1 cellular context compared by ENCODE assay signal in the genomic region with DNA sequence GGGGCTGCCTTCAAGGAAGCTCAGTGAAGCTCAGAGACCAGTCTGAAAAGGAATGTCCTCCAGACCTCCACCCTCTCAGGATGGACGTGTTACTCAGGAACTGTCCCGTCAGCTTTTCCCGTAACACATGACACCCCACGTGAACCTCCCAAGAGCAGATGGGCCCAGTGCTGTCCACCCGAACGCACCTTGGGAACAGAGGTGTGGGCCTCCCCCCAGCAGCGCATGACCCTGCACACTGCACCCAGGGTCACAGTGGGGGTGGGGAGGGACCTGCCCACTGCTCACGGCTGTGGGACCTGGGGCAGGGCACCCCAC.
TF ChIP-seq lines count a peak whose summit lies in the region.

No MANE protein-coding gene starts in this region.

TF ChIP-seq in HepG2, 621 proteins besides CTCF, POLR2A, EP300 and RAD21 (continued from another document and continues in another):
- TF ChIP-seq RAD51 (IDR thresholded peaks at IDR 0.05; ENCODE audit: borderline replicate concordance) (no peak), ZNF589 (CRISPR knock-in tag; conservative IDR thresholded peaks at IDR 0.05) (0 out of 2 replicates have a peak, but pooled peaks have one; percentile 21), KLF13 (CRISPR knock-in tag; IDR thresholded peaks at IDR 0.05) (0 out of 2 replicates have a peak, but pooled peaks have one; percentile 21), ZBTB4 (CRISPR knock-in tag; IDR thresholded peaks at IDR 0.05; ENCODE audit: borderline replicate concordance) (0 out of 2 replicates have a peak, but pooled peaks have one; percentile 3), RBM22 (optimal IDR thresholded peaks at IDR 0.05; ENCODE audit: low read length) (peak; percentile 91), ZFP37 (CRISPR knock-in tag; IDR thresholded peaks at IDR 0.05; ENCODE audit: borderline replicate concordance) (peak; percentile 17; the same call in 1 of the 2 replicates), TFE3 (CRISPR knock-in tag; IDR thresholded peaks at IDR 0.05) (no peak), ZC3H4 (CRISPR knock-in tag; IDR thresholded peaks at IDR 0.05; ENCODE audit: borderline replicate concordance) (no peak), SP4 (CRISPR knock-in tag; IDR thresholded peaks at IDR 0.05) (peak; percentile 56; the same call in 1 of the 2 replicates), ZNF530 (CRISPR knock-in tag; IDR thresholded peaks at IDR 0.05; ENCODE audit: low read depth) (no peak), CEBPZ (IDR thresholded peaks at IDR 0.05; ENCODE audit: low read length) (no peak), RFXAP (CRISPR knock-in tag; IDR thresholded peaks at IDR 0.05; ENCODE audit: borderline replicate concordance) (no peak), SSRP1 (CRISPR knock-in tag; IDR thresholded peaks at IDR 0.05) (0 out of 2 replicates have a peak, but pooled peaks have one; percentile 90), ZNF326 (CRISPR knock-in tag; IDR thresholded peaks at IDR 0.05; ENCODE audit: borderline replicate concordance) (no peak), MTA3 (CRISPR knock-in tag; IDR thresholded peaks at IDR 0.05) (no peak), NFKB2 (CRISPR knock-in tag; IDR thresholded peaks at IDR 0.05; ENCODE audit: borderline replicate concordance) (0 out of 2 replicates have a peak, but pooled peaks have one; percentile 20), RXRA (CRISPR knock-in tag; IDR thresholded peaks at IDR 0.05) (0 out of 2 replicates have a peak, but pooled peaks have one; percentile 14), PRPF4 (IDR thresholded peaks at IDR 0.05; ENCODE audit: low read depth, low read length, poor library complexity, severe bottlenecking) (peak; percentile 35), NFE2L1 (CRISPR knock-in tag; IDR thresholded peaks at IDR 0.05; ENCODE audit: borderline replicate concordance) (no peak), ZNF558 (CRISPR knock-in tag; IDR thresholded peaks at IDR 0.05; ENCODE audit: borderline replicate concordance) (0 out of 2 replicates have a peak, but pooled peaks have one; percentile 30), HNRNPK (IDR thresholded peaks at IDR 0.05; ENCODE audit: low read depth, low read length, poor library complexity, severe bottlenecking) (no peak), ZNF253 (CRISPR knock-in tag; IDR thresholded peaks at IDR 0.05; ENCODE audit: borderline replicate concordance) (peak; percentile 60; the same call in 1 of the 2 replicates), NR2F1 (CRISPR knock-in tag; IDR thresholded peaks at IDR 0.05) (0 out of 4 replicates have a peak, but pooled peaks of 1 of the 2 experiments have one; percentile 19), ZNF292 (CRISPR knock-in tag; IDR thresholded peaks at IDR 0.05; ENCODE audit: borderline replicate concordance, low read depth) (no peak), ZNF281 (CRISPR knock-in tag; IDR thresholded peaks at IDR 0.05; ENCODE audit: borderline replicate concordance) (peak; percentile 85; the same call in 1 of the 2 replicates), BRD4 (CRISPR knock-in tag; IDR thresholded peaks at IDR 0.05) (peak; percentile 72; the same call in 1 of the 2 replicates), NFYB (CRISPR knock-in tag; IDR thresholded peaks at IDR 0.05) (no peak), ZNF674 (CRISPR knock-in tag; IDR thresholded peaks at IDR 0.05; ENCODE audit: low read depth) (no peak), LCORL (IDR thresholded peaks at IDR 0.05) (no peak), LCORL (CRISPR knock-in tag; IDR thresholded peaks at IDR 0.05) (no peak), TBL1XR1 (IDR thresholded peaks at IDR 0.05; ENCODE audit: borderline replicate concordance, low read length, partially characterized antibody) (no peak), CHCHD3 (CRISPR knock-in tag; IDR thresholded peaks at IDR 0.05) (no peak), IKZF1 (IDR thresholded peaks at IDR 0.05) (no peak), XRCC5 (optimal IDR thresholded peaks at IDR 0.05; ENCODE audit: low read length) (no peak), JUND (CRISPR knock-in tag; IDR thresholded peaks at IDR 0.05) (no peak), ZNF550 (CRISPR knock-in tag; IDR thresholded peaks at IDR 0.05; ENCODE audit: borderline replicate concordance) (0 out of 2 replicates have a peak, but pooled peaks have one; percentile 68), MAFF (IDR thresholded peaks at IDR 0.05; ENCODE audit: low read depth, low read length) (peak; percentile 47; the same call in 1 of the 2 replicates)
- TF ChIP-seq, protein P1, sequence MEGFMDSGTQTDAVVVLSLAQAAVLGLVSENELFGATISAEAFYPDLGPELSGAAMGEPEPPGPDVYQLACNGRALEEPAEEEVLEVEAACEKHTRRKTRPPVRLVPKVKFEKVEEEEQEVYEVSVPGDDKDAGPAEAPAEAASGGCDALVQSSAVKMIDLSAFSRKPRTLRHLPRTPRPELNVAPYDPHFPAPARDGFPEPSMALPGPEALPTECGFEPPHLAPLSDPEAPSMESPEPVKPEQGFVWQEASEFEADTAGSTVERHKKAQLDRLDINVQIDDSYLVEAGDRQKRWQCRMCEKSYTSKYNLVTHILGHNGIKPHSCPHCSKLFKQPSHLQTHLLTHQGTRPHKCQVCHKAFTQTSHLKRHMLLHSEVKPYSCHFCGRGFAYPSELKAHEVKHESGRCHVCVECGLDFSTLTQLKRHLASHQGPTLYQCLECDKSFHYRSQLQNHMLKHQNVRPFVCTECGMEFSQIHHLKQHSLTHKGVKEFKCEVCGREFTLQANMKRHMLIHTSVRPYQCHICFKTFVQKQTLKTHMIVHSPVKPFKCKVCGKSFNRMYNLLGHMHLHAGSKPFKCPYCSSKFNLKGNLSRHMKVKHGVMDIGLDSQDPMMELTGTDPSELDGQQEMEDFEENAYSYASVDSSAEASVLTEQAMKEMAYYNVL (CRISPR knock-in tag; IDR thresholded peaks at IDR 0.05; ENCODE audit: borderline replicate concordance), result no peak
- TF ChIP-seq, protein P2, sequence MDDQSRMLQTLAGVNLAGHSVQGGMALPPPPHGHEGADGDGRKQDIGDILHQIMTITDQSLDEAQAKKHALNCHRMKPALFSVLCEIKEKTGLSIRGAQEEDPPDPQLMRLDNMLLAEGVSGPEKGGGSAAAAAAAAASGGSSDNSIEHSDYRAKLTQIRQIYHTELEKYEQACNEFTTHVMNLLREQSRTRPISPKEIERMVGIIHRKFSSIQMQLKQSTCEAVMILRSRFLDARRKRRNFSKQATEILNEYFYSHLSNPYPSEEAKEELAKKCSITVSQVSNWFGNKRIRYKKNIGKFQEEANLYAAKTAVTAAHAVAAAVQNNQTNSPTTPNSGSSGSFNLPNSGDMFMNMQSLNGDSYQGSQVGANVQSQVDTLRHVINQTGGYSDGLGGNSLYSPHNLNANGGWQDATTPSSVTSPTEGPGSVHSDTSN (CRISPR knock-in tag; IDR thresholded peaks at IDR 0.05; ENCODE audit: borderline replicate concordance), result no peak
- TF ChIP-seq, protein P3, sequence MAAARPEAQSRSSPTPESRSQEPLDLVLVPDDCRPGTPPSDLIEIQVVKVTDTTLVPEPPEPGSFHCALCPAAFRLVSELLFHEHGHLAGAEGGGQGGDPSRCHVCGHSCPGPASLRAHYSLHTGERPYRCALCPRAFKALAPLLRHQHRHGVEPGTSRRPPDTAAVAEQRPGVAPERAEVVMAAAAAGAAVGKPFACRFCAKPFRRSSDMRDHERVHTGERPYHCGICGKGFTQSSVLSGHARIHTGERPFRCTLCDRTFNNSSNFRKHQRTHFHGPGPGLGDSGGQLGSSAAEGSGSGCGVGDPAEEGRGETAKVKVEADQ (CRISPR knock-in tag; IDR thresholded peaks at IDR 0.05; ENCODE audit: borderline replicate concordance), result no peak
- TF ChIP-seq, protein P4, sequence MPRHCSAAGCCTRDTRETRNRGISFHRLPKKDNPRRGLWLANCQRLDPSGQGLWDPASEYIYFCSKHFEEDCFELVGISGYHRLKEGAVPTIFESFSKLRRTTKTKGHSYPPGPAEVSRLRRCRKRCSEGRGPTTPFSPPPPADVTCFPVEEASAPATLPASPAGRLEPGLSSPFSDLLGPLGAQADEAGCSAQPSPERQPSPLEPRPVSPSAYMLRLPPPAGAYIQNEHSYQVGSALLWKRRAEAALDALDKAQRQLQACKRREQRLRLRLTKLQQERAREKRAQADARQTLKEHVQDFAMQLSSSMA (CRISPR knock-in tag; IDR thresholded peaks at IDR 0.05), result no peak
- TF ChIP-seq, protein P5, sequence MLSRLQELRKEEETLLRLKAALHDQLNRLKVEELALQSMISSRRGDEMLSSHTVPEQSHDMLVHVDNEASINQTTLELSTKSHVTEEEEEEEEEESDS (CRISPR knock-in tag; IDR thresholded peaks at IDR 0.05; ENCODE audit: borderline replicate concordance), result no peak
- TF ChIP-seq, protein P6, sequence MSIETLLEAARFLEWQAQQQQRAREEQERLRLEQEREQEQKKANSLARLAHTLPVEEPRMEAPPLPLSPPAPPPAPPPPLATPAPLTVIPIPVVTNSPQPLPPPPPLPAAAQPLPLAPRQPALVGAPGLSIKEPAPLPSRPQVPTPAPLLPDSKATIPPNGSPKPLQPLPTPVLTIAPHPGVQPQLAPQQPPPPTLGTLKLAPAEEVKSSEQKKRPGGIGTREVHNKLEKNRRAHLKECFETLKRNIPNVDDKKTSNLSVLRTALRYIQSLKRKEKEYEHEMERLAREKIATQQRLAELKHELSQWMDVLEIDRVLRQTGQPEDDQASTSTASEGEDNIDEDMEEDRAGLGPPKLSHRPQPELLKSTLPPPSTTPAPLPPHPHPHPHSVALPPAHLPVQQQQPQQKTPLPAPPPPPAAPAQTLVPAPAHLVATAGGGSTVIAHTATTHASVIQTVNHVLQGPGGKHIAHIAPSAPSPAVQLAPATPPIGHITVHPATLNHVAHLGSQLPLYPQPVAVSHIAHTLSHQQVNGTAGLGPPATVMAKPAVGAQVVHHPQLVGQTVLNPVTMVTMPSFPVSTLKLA (IDR thresholded peaks at IDR 0.05), result peak; percentile 69
